ENCODE assay signal across 24 cellular contexts in the genomic region with DNA sequence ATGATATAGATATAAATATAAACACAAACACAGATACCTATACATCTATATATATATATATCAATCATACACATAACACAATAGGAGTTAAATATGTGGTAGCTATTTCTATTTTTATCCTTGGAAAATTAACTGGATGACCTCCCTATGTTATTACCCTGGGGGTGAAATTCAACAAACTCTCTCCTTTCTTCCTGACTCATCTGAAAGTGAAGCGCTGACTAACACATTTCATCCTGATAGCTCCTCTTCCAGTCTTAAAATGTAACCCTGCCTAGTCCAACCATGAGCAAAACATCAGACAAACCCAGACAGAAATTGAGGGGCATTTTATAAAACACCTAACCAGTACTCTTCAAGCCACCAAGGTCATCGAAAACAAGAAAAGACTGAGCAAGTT.
"Had no signal": no experiment of that assay in that cellular context is flagged by ENCODE, and none has a peak within 500 bp of the region (broad histone marks: within the 10 kb centered on the region; RNA-seq: fewer than 3 reads in every experiment).

No MANE protein-coding gene starts in this region.

- H3K27me3 ChIP-seq: brain microvascular endothelial cell, esophagus squamous epithelium, right atrium auricular region, suprapubic skin, vagina had no signal

- ATAC-seq: activated CD8-positive, alpha-beta T cell treated with anti-CD3 and anti-CD28 coated beads, Interleukin-2, amount 10 ng/mL, durations not matched to agents 7 days and 5 days; left lobe of liver; stimulated activated naive CD8-positive, alpha-beta T cell treated with anti-CD3 and anti-CD28 coated beads, Interleukin-15, amount 100 ng/mL, for 72 hours had no signal

- H3K4me3 ChIP-seq: coronary artery, esophagus squamous epithelium, lung, right atrium auricular region, suprapubic skin, transverse colon, vagina had no signal

- DNase-seq: activated CD4-positive, alpha-beta T cell treated with anti-CD3 and anti-CD28 coated beads, Interleukin-2, amount 10 ng/mL, durations not matched to agents 7 days and 5 days; activated CD8-positive, alpha-beta T cell treated with anti-CD3 and anti-CD28 coated beads, Interleukin-2, amount 10 ng/mL, durations not matched to agents 7 days and 5 days; activated naive CD4-positive, alpha-beta T cell treated with Interleukin-2 at 50 U/mL for 16 hours; activated naive CD8-positive, alpha-beta T cell treated with anti-CD3 and anti-CD28 coated beads, Interleukin-2, amount 10 ng/mL, durations not matched to agents 7 days and 5 days; activated T-cell treated with anti-CD3 and anti-CD28 coated beads, Interleukin-2, amount 50 U/mL, for 24 hours; anterior cingulate cortex; brain microvascular endothelial cell; central memory CD4-positive, alpha-beta T cell; effector CD8-positive, alpha-beta T cell; esophagus squamous epithelium; glutamatergic neuron; hypothalamus; small intestine; stimulated activated CD4-positive, alpha-beta T cell treated with anti-CD3 and anti-CD28 coated beads, Interleukin-4, amount 100 ng/mL, for 1 hour; stimulated activated naive CD8-positive, alpha-beta T cell treated with anti-CD3 and anti-CD28 coated beads, Interleukin-15, amount 100 ng/mL, for 72 hours; transverse colon had no signal

- FAIRE-seq: endothelial cell of umbilical vein, keratinocyte, small intestine had no signal

- H3K9me3 ChIP-seq: esophagus squamous epithelium, right atrium auricular region, suprapubic skin, transverse colon, vagina had no signal

- H3K36me3 ChIP-seq: brain microvascular endothelial cell, esophagus squamous epithelium, right atrium auricular region, suprapubic skin, transverse colon, vagina had no signal

- H3K4me1 ChIP-seq: right atrium auricular region, transverse colon had no signal

- H3K27ac ChIP-seq: brain microvascular endothelial cell, coronary artery, esophagus squamous epithelium, right atrium auricular region, suprapubic skin, transverse colon, vagina had no signal
